Comparison of ENCODE assay signal across 11 cellular contexts in the genomic region with DNA sequence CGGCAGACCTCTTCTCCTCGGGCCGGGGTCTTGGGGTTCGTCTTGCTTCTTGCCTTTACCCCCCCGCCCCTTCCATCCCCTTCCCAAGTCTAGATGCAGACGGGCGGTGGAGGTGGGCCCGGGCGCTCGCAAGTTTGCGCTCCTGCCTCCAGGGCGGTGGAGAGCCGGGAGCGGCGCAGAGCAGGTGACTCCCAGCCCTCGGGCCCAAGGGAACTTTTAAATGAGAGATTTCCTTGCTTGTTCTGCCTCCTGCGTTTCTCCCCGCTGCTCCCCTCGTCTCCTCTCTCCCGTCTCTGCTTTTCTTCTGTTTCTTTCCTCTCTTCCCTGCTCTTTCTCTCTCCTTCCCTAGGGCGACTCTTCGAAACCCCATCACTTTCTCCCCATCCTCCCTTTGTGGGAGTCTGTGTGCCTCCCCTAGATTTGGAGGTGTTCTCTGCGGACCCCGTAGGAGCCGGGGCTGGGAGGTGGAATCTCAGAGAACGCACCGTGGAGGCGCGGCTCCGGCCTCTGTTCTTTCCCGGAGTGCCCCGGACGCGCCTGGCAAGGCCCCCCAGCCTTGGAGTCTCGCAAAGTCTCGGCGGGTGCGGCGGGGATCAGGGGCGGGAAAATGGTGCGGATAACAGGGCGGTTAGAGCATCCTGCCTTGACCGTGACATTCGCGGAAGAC. TPM values are rescaled to one million over a fixed set of nuclear protein-coding genes. Genes with fewer than 3 reads are reported as not detected.
DNase-seq lines count a peak whose midpoint lies in the region; ATAC-seq and TF ChIP-seq lines count a peak whose summit lies in the region.
"Had no signal": no experiment of that assay in that cellular context is flagged by ENCODE, and none has a peak within 500 bp of the region (broad histone marks: within the 10 kb centered on the region; RNA-seq: fewer than 3 reads in every experiment).

No MANE protein-coding gene starts in this region.

- BruUV-seq in MCF 10A (replicated peaks; lab: Mats Ljungman, UMichigan) = no TSS peak

- TF ChIP-seq CTCF in MCF 10A (IDR thresholded peaks at IDR 0.05; ENCODE audit: unreplicated experiment) = no peak

- no peaks in the 10 kb centered on the region for H3K36me3 Mint-ChIP-seq in CD8-positive, alpha-beta memory T cell
- H3K36me3 Mint-ChIP-seq in MCF 10A (ENCODE audit: insufficient read depth, unreplicated experiment) (no peaks in the 10 kb centered on the region), naive B cell (peaks cover 0 to 8% of the 10 kb centered on the region in 2 donors)

- H3K27ac ChIP-seq in CD8-positive, alpha-beta memory T cell (ENCODE audit: low read depth, low read length) = no peak overlapping the region

- no peak for ATAC-seq in naive B cell (ENCODE audit: low read depth in 2 of 2)
- no peak for ATAC-seq in HG03460 (IDR thresholded peaks at IDR 0.05; ENCODE audit: unreplicated experiment)
- ATAC-seq in GM21723 (IDR thresholded peaks at IDR 0.05; ENCODE audit: unreplicated experiment) = no peak

- no peak overlapping the region for H3K4me3 ChIP-seq in CD8-positive, alpha-beta memory T cell (ENCODE audit: low read length)

- peaks cover 36 to 71% of the 10 kb centered on the region in 2 donors for H3K27me3 Mint-ChIP-seq in CD8-positive, alpha-beta memory T cell
- peaks cover 77% of the 10 kb centered on the region for H3K27me3 Mint-ChIP-seq in MCF 10A (ENCODE audit: insufficient read depth, unreplicated experiment)
- peaks cover 59 to 83% (median 76%) of the 10 kb centered on the region in 3 donors for H3K27me3 Mint-ChIP-seq in naive B cell

- H3K36me3 ChIP-seq in CD8-positive, alpha-beta memory T cell (ENCODE audit: insufficient read depth, low read length) = no peaks in the 10 kb centered on the region

- no peaks in the 10 kb centered on the region for H3K9me3 ChIP-seq in CD8-positive, alpha-beta memory T cell (ENCODE audit: low read length)

- H3K9me3 Mint-ChIP-seq in CD8-positive, alpha-beta memory T cell = no peaks in the 10 kb centered on the region
- H3K9me3 Mint-ChIP-seq in MCF 10A (ENCODE audit: unreplicated experiment) (no peaks in the 10 kb centered on the region), naive B cell (peaks cover 0 to 3% (median 0%) of the 10 kb centered on the region in 7 donors)

- H3K4me1 ChIP-seq in CD8-positive, alpha-beta memory T cell (ENCODE audit: insufficient read depth, low read length) = peaks cover 24% of the 10 kb centered on the region

- H3K27me3 ChIP-seq in CD8-positive, alpha-beta memory T cell (ENCODE audit: insufficient read depth, low read length, poor library complexity, severe bottlenecking) = peaks cover 56% of the 10 kb centered on the region

- H3K27ac Mint-ChIP-seq in CD8-positive, alpha-beta memory T cell = no peak overlapping the region
- H3K27ac Mint-ChIP-seq in MCF 10A (ENCODE audit: low read depth, unreplicated experiment) = no peak overlapping the region
- peak overlapping the region in 1 of 6 donors; percentile 42 for H3K27ac Mint-ChIP-seq in naive B cell

- CTCF ChIA-PET in CD8-positive, alpha-beta memory T cell (lab: Charles Lee) = no interaction called here
- CTCF ChIA-PET in MCF 10A (lab: Yijun Ruan, JAX) = no interaction called here

- intact Hi-C loops in MCF 10A (cut with micrococcal nuclease) = no loop called here

- POLR2A ChIA-PET in CD8-positive, alpha-beta memory T cell (lab: Charles Lee) = no interaction called here
- POLR2A ChIA-PET in MCF 10A (lab: Yijun Ruan, JAX) = no interaction called here

- peaks cover 16 to 36% (median 18%) of the 10 kb centered on the region in 3 donors for H3K4me1 Mint-ChIP-seq in CD8-positive, alpha-beta memory T cell
- peaks cover 12% of the 10 kb centered on the region for H3K4me1 Mint-ChIP-seq in MCF 10A (ENCODE audit: insufficient read depth, unreplicated experiment)
- H3K4me1 Mint-ChIP-seq in naive B cell = peaks cover 19 to 34% (median 21%) of the 10 kb centered on the region in 3 donors

- DNase-seq in CD8-positive, alpha-beta memory T cell = no peak
- DNase-seq in Kasumi-1 (lab: John Stamatoyannopoulos, UW) = peak; percentile 32 to 34
- DNase-seq in MCF 10A (ENCODE audit: unreplicated experiment) = no peak
- DNase-seq in naive B cell = no peak
- no peak for DNase-seq in ACHN
- no peak for DNase-seq in AG20443 (ENCODE audit: low spot score)
- DNase-seq: HCEC 1CT, NCI-H1092 treated with DMSO at 0.1 percent for 48 hours had no signal

- in situ Hi-C loops in ACHN (cut with HindIII; ENCODE audit: low pct_ligation_motif_present, low pct_unique_long_range_greater_than_20kb, low sequenced_read_pairs) = no loop called here

- peak overlapping the region; percentile 61 to 83 (median 70) for H3K4me3 Mint-ChIP-seq in CD8-positive, alpha-beta memory T cell
- H3K4me3 Mint-ChIP-seq in MCF 10A (ENCODE audit: unreplicated experiment) = peak overlapping the region; percentile 85
- H3K4me3 Mint-ChIP-seq in naive B cell = peak overlapping the region in 7 of 8 donors; percentile 33 to 81 (median 68)

RNA-seq across cellular contexts. Expression of gene CUX2, which starts 1.1 kb away (rescaled TPM):
- not detected for total RNA-seq in CD8-positive, alpha-beta memory T cell
- polyA plus RNA-seq in CD8-positive, alpha-beta memory T cell = not detected
- total RNA-seq in MCF 10A (2022) = 0.29 and 0.61 TPM in 2 replicates
- not detected for polyA plus RNA-seq in naive B cell (ENCODE audit: low read depth in 6 of 6)
- total RNA-seq: epithelial cell of proximal tubule had no signal

Comparison
In these comparisons a context has a peak if more than half of its experiments do, and no peak if none do; other contexts are left out.
1. DNase-seq: peak in Kasumi-1 (2 of 2); none in CD8-positive, alpha-beta memory T cell (0 of 5), MCF 10A (single experiment), naive B cell (single experiment), ACHN (single experiment) and AG20443 (single experiment).
2. Peak in every context shown above with its lines, with median percentiles within 50 percentile points of each other: H3K4me3 Mint-ChIP-seq.